ENCODE assay signal across 12 cellular contexts in genomic region chr13:101474419-101474957, GRCh38. TPM values are rescaled to one million over a fixed set of nuclear protein-coding genes. Genes with fewer than 3 reads are reported as not detected.
DNase-seq lines count a peak whose midpoint lies in the region; ATAC-seq and TF ChIP-seq lines count a peak whose summit lies in the region.
"Had no signal": no experiment of that assay in that cellular context is flagged by ENCODE, and none has a peak within 500 bp of the region (broad histone marks: within the 10 kb centered on the region; RNA-seq: fewer than 3 reads in every experiment).

No MANE protein-coding gene starts in this region.

- peaks cover 14% of the 10 kb centered on the region for H3K9me3 Mint-ChIP-seq in WTC11

- H3K27me3 Mint-ChIP-seq in WTC11 (ENCODE audit: low read depth) = no peaks in the 10 kb centered on the region

- H3K4me3 Mint-ChIP-seq in WTC11 = no peak overlapping the region
- H3K4me3 Mint-ChIP-seq: naive thymus-derived CD4-positive, alpha-beta T cell had no signal

- TF ChIP-seq CTCF in WTC11 (IDR thresholded peaks at IDR 0.05) (no peak), tibial artery (IDR thresholded peaks at IDR 0.05) (peak; percentile 43)

- CTCF ChIA-PET in WTC11 (lab: Charles Lee) = interaction anchor here (3.5 to 4.8 kb wide), 2 partner anchors 324 to 330 kb away, joined by 24 to 27 read pairs; no protein-coding TSS in a partner anchor

- H3K9me3 ChIP-seq in tibial artery = no peaks in the 10 kb centered on the region
- H3K9me3 ChIP-seq: BLaER1 had no signal

- H3K27ac Mint-ChIP-seq in WTC11 = no peak overlapping the region
- H3K27ac Mint-ChIP-seq: naive thymus-derived CD4-positive, alpha-beta T cell had no signal

- no peaks in the 10 kb centered on the region for H3K27me3 ChIP-seq in tibial artery
- H3K27me3 ChIP-seq: BLaER1 had no signal

- H3K36me3 ChIP-seq in tibial artery = no peaks in the 10 kb centered on the region
- H3K36me3 ChIP-seq: BLaER1 had no signal

- H3K4me1 Mint-ChIP-seq in WTC11 = peaks cover 17% of the 10 kb centered on the region
- H3K4me1 Mint-ChIP-seq: naive thymus-derived CD4-positive, alpha-beta T cell had no signal

- ATAC-seq in WTC11 = peak; percentile 91
- peak; percentile 46 to 78 for ATAC-seq in left cardiac atrium
- ATAC-seq in HG02798 (IDR thresholded peaks at IDR 0.05; ENCODE audit: poor library complexity, unreplicated experiment) = no peak
- ATAC-seq: naive thymus-derived CD4-positive, alpha-beta T cell had no signal

- intact Hi-C loops in left cardiac atrium (cut with DNase I) = loop anchor here in 1 of 2 donors (10.0 kb wide), 1 partner anchor 320 kb away; no protein-coding TSS in a partner anchor
- intact Hi-C loops in tibial artery (cut with DNase I; ENCODE audit: low total_unique reads) = loop anchor here (10.0 kb wide), 1 partner anchor 330 kb away; no protein-coding TSS in a partner anchor

- H3K36me3 Mint-ChIP-seq in WTC11 = no peaks in the 10 kb centered on the region
- H3K36me3 Mint-ChIP-seq: naive thymus-derived CD4-positive, alpha-beta T cell had no signal

- no peak overlapping the region for H3K4me3 ChIP-seq in tibial artery
- H3K4me3 ChIP-seq: BLaER1 had no signal

- H3K27ac ChIP-seq in tibial artery = peak overlapping the region; percentile 54 to 66
- H3K27ac ChIP-seq: BLaER1 had no signal

- POLR2A ChIA-PET in WTC11 (lab: Charles Lee) = no interaction called here

- peak; percentile 7 to 73 (median 30) for DNase-seq in NCI-H1417 (lab: John Stamatoyannopoulos, UW)
- DNase-seq in NCI-H1417 treated with DMSO at 0.1 percent for 48 hours (lab: John Stamatoyannopoulos, UW) = no peak
- DNase-seq in WTC11 (ENCODE audit: low spot score) = peak; percentile 73
- no peak for DNase-seq in left cardiac atrium
- DNase-seq in tibial artery = peak; percentile 44 to 75
- DNase-seq in stimulated activated CD4-positive, alpha-beta T cell treated with anti-CD3 and anti-CD28 coated beads, Interleukin-1b, Interleukin-23, amount 100 ng/mL, for 48 hours = no peak
- DNase-seq in DMS114 treated with DMSO at 0.1 percent for 48 hours (lab: John Stamatoyannopoulos, UW; ENCODE audit: unreplicated experiment) = no peak
- DNase-seq: activated naive CD4-positive, alpha-beta T cell treated with anti-CD3 and anti-CD28 coated beads, Interleukin-2, amount 50 U/mL, for 16 hours; naive thymus-derived CD4-positive, alpha-beta T cell; NCI-H510A treated with DMSO at 0.1 percent for 48 hours had no signal

- H3K4me1 ChIP-seq in tibial artery = peaks cover 0 to 23% (median 15%) of the 10 kb centered on the region in 4 donors
- H3K4me1 ChIP-seq: BLaER1 had no signal

TF ChIP-seq in WTC11, 78 proteins besides CTCF, POLR2A, EP300 and RAD21 (continues in another document):
- TF ChIP-seq PRRX2 (CRISPR knock-in tag; IDR thresholded peaks at IDR 0.05) = no peak
- no peak for TF ChIP-seq PREB (CRISPR knock-in tag; IDR thresholded peaks at IDR 0.05; ENCODE audit: borderline replicate concordance)
- TF ChIP-seq ATF3 (CRISPR knock-in tag; conservative IDR thresholded peaks at IDR 0.05) = no peak
- no peak for TF ChIP-seq MXD4 (CRISPR knock-in tag; IDR thresholded peaks at IDR 0.05; ENCODE audit: borderline replicate concordance)
- no peak for TF ChIP-seq ARID4B (CRISPR knock-in tag; IDR thresholded peaks at IDR 0.05; ENCODE audit: borderline replicate concordance)
- TF ChIP-seq TEAD4 (CRISPR knock-in tag; IDR thresholded peaks at IDR 0.05) = no peak
- TF ChIP-seq E2F1 (CRISPR knock-in tag; IDR thresholded peaks at IDR 0.05) = no peak
- TF ChIP-seq ZNF121 (CRISPR knock-in tag; IDR thresholded peaks at IDR 0.05) = no peak
- no peak for TF ChIP-seq CDX4 (CRISPR knock-in tag; IDR thresholded peaks at IDR 0.05; ENCODE audit: borderline replicate concordance)
- no peak for TF ChIP-seq IRF1 (CRISPR knock-in tag; IDR thresholded peaks at IDR 0.05)
- TF ChIP-seq E2F4 (CRISPR knock-in tag; IDR thresholded peaks at IDR 0.05; ENCODE audit: borderline replicate concordance, low read depth) = no peak

RNA-seq across cellular contexts. Expression of gene ITGBL1, which starts 22.0 kb away (rescaled TPM):
- total RNA-seq in WTC11 (2021) (0.09 to 0.22 TPM (median 0.11 TPM) in 3 replicates), left cardiac atrium (10 to 100 TPM; 11.6 to 16.1 TPM)
- total RNA-seq: naive thymus-derived CD4-positive, alpha-beta T cell had no signal

RNA-seq across cellular contexts. Expression of gene NALCN, which starts 58.2 kb away (rescaled TPM):
- 0.11 to 0.34 TPM (median 0.33 TPM) in 3 replicates for total RNA-seq in WTC11 (2021)
- 10 to 100 TPM; 11.8 to 14.9 TPM for total RNA-seq in left cardiac atrium
- total RNA-seq: naive thymus-derived CD4-positive, alpha-beta T cell had no signal

Comparison
In these comparisons a context has a peak if more than half of its experiments do, and no peak if none do; other contexts are left out.
1. DNase-seq: peak in NCI-H1417 (3 of 3), WTC11 (single experiment) and tibial artery (2 of 2); none in NCI-H1417 treated with DMSO at 0.1 percent for 48 hours (single experiment), left cardiac atrium (single experiment), stimulated activated CD4-positive, alpha-beta T cell treated with anti-CD3 and anti-CD28 coated beads, Interleukin-1b, Interleukin-23, amount 100 ng/mL, for 48 hours (single experiment) and DMS114 treated with DMSO at 0.1 percent for 48 hours (single experiment).
2. RNA of gene ITGBL1, which starts 22.0 kb away (total RNA-seq): 11.6 to 16.1 TPM in left cardiac atrium; 0.09 to 0.22 TPM in WTC11; every median in the first group is over 10 times any median in the second.